27 cellular contexts compared by ENCODE assay signal in genomic region chr1:98382586-98382985, GRCh38.
"Had no signal": no experiment of that assay in that cellular context is flagged by ENCODE, and none has a peak within 500 bp of the region (broad histone marks: within the 10 kb centered on the region; RNA-seq: fewer than 3 reads in every experiment).

No MANE protein-coding gene starts in this region.

- H3K4me1 ChIP-seq: left ventricle myocardium inferior, prostate gland, stomach, testis, thyroid gland, upper lobe of left lung had no signal

- H3K4me3 ChIP-seq: left ventricle myocardium inferior, lung, mucosa of descending colon, ovary, prostate gland, skin epidermis, stomach, testis, thyroid gland, transverse colon, upper lobe of left lung had no signal

- H3K27me3 ChIP-seq: ovary, stomach, testis, thyroid gland, transverse colon, upper lobe of left lung had no signal

- FAIRE-seq: islet of Langerhans, urothelium cell line had no signal

- H3K36me3 ChIP-seq: left ventricle myocardium inferior, ovary, prostate gland, stomach, thyroid gland, transverse colon, upper lobe of left lung had no signal

- ATAC-seq: mucosa of descending colon; naive thymus-derived CD4-positive, alpha-beta T cell; natural killer cell treated with Interleukin-12 subunit alpha and Interleukin-12 subunit beta and Interleukin-15 and Interleukin-18, amount 100 ng/mL, for 72 hours; right cardiac atrium; sciatic nerve; stimulated activated naive B cell treated with anti-CD40 and anti-IgM and Interleukin-4, amounts not matched to agents 10 μg/mL and 1 μg/mL and 100 μg/mL, for 72 hours; stimulated activated naive CD8-positive, alpha-beta T cell treated with anti-CD3 and anti-CD28 coated beads, Interleukin-15, Interleukin-2, amounts not matched to agents 100 U/mL and 50 U/mL, for 24 hours had no signal

- DNase-seq: hypothalamus; immature natural killer cell; left ventricle myocardium inferior; midbrain; mucosa of descending colon; naive thymus-derived CD4-positive, alpha-beta T cell; ovary; retina; right cardiac atrium; stimulated activated CD4-positive, alpha-beta T cell treated with anti-CD3 and anti-CD28 coated beads, Interleukin-12 subunit alpha, Interleukin-12 subunit beta, amount 100 ng/mL, for 4 hours; stimulated activated CD4-positive, alpha-beta T cell treated with anti-CD3 and anti-CD28 coated beads, Interleukin-15, amount 100 ng/mL, for 24 hours; stimulated activated CD4-positive, alpha-beta T cell treated with anti-CD3 and anti-CD28 coated beads, Interleukin-2, amount 100 ng/mL, for 24 hours; stimulated activated CD4-positive, alpha-beta T cell treated with anti-CD3 and anti-CD28 coated beads, Interleukin-4, amount 100 ng/mL, for 1 hour; stimulated activated naive B cell treated with anti-CD40 and anti-IgM and Interleukin-4, amounts not matched to agents 10 μg/mL and 1 μg/mL and 100 μg/mL, for 72 hours; stimulated activated naive CD8-positive, alpha-beta T cell treated with anti-CD3 and anti-CD28 coated beads, Interleukin-15, Interleukin-2, amounts not matched to agents 100 U/mL and 50 U/mL, for 24 hours; stomach; testis; thyroid gland; transverse colon; upper lobe of left lung had no signal

- H3K27ac ChIP-seq: left ventricle myocardium inferior, ovary, prostate gland, skin epidermis, stomach, testis, thyroid gland, transverse colon, upper lobe of left lung had no signal

- H3K9me3 ChIP-seq: left ventricle myocardium inferior, mucosa of descending colon, ovary, prostate gland, stomach, testis, thyroid gland, transverse colon, upper lobe of left lung had no signal
